ENCODE assay signal across 19 cellular contexts in genomic region chr17:74241434-74241833, GRCh38. TPM values are rescaled to one million over a fixed set of nuclear protein-coding genes. Genes with fewer than 3 reads are reported as not detected.
A peak's percentile ranks its signal among the peaks of the same experiment; 100 is the strongest.
DNase-seq lines count a peak whose midpoint lies in the region; ATAC-seq lines count a peak whose summit lies in the region.
"Had no signal": no experiment of that assay in that cellular context is flagged by ENCODE, and none has a peak within 500 bp of the region (broad histone marks: within the 10 kb centered on the region; RNA-seq: fewer than 3 reads in every experiment).

No MANE protein-coding gene starts in this region.

- DNase-seq in cerebellar cortex (ENCODE audit: low spot score) (peak; percentile 16), left ventricle myocardium superior (no peak), occipital lobe (lab: John Stamatoyannopoulos, UW) (peak; percentile 19), dermis blood vessel endothelial cell (no peak), NCI-H1417 (lab: John Stamatoyannopoulos, UW) (no peak)
- DNase-seq: ACHN; activated CD4-positive, alpha-beta T cell treated with anti-CD3 and anti-CD28 coated beads, Interleukin-2, amount 50 U/mL, for 1 hour; activated naive CD4-positive, alpha-beta T cell treated with Interleukin-2 at 50 U/mL for 16 hours; activated T-cell treated with anti-CD3 and anti-CD28 coated beads for 4 hours; left colon; NCI-H1436; NCI-H345; stomach had no signal

- peaks cover 4% of the 10 kb centered on the region; the same call in 1 of the 2 replicates for H3K9me3 ChIP-seq in BLaER1
- H3K9me3 ChIP-seq: esophagus muscularis mucosa, stomach had no signal

- H3K4me1 ChIP-seq in BLaER1, result peaks cover 22% of the 10 kb centered on the region

- peak overlapping the region; percentile 67 for H3K4me2 ChIP-seq in BLaER1

- no peak overlapping the region for H3K4me3 ChIP-seq in BLaER1
- H3K4me3 ChIP-seq: esophagus muscularis mucosa, GM12878, stomach had no signal

- no peaks in the 10 kb centered on the region for H4K20me1 ChIP-seq in BLaER1

- H3K9ac ChIP-seq in BLaER1, result no peak overlapping the region

- H3K27ac ChIP-seq in BLaER1, result 0 out of 2 replicates have a peak overlapping the region, but pooled peaks have one; percentile 33
- H3K27ac ChIP-seq: stomach had no signal

- peaks cover 25% of the 10 kb centered on the region; the same call in 1 of the 2 replicates for H3K36me3 ChIP-seq in BLaER1

- H3K27me3 ChIP-seq in BLaER1, result no peaks in the 10 kb centered on the region
- H3K27me3 ChIP-seq: esophagus muscularis mucosa, stomach had no signal

- intact Hi-C loops in left ventricle myocardium superior (cut with micrococcal nuclease), result no loop called here

- peak; percentile 45 for ATAC-seq in left ventricle myocardium superior
- ATAC-seq in HG02870 (IDR thresholded peaks at IDR 0.05; ENCODE audit: unreplicated experiment), result no peak
- ATAC-seq in GM19467 (IDR thresholded peaks at IDR 0.05; ENCODE audit: unreplicated experiment), result no peak
- ATAC-seq: GM12878, left colon had no signal

RNA-seq across cellular contexts. Expression of gene TTYH2, which starts 28.1 kb away (rescaled TPM):
- 42.6 TPM for total RNA-seq in left ventricle myocardium superior
- 8.3 TPM for total RNA-seq in occipital lobe
- total RNA-seq in dermis blood vessel endothelial cell, result 0.70 and 2.2 TPM in 2 replicates

RNA-seq across cellular contexts. Expression of gene DNAI2, which starts 32.6 kb away (rescaled TPM):
- not detected for total RNA-seq in left ventricle myocardium superior
- not detected for total RNA-seq in occipital lobe
- total RNA-seq in dermis blood vessel endothelial cell, result not detected in 2 replicates
- total RNA-seq: esophagus muscularis mucosa, left colon, posterior vena cava, stomach had no signal

RNA-seq across cellular contexts. Expression of gene RPL38, which starts 38.0 kb away (rescaled TPM):
- total RNA-seq in left ventricle myocardium superior, result 724 TPM
- 4,341 TPM for total RNA-seq in occipital lobe
- 625 and 929 TPM in 2 replicates for total RNA-seq in dermis blood vessel endothelial cell

Comparison
In these comparisons a context has a peak if more than half of its experiments do, and no peak if none do; other contexts are left out.
1. DNase-seq: peak in cerebellar cortex (single experiment) and occipital lobe (single experiment); none in left ventricle myocardium superior (single experiment), dermis blood vessel endothelial cell (single experiment) and NCI-H1417 (0 of 3).